ENCODE assay signal across 23 cellular contexts in genomic region chr2:3886036-3886435, GRCh38.
DNase-seq lines count a peak whose midpoint lies in the region; ATAC-seq and TF ChIP-seq lines count a peak whose summit lies in the region.
"Had no signal": no experiment of that assay in that cellular context is flagged by ENCODE, and none has a peak within 500 bp of the region (broad histone marks: within the 10 kb centered on the region; RNA-seq: fewer than 3 reads in every experiment).

No MANE protein-coding gene starts in this region.

- no peak for TF ChIP-seq EP300 in esophagus muscularis mucosa (IDR thresholded peaks at IDR 0.05)

- no peaks in the 10 kb centered on the region for H3K9me3 ChIP-seq in esophagus muscularis mucosa
- H3K9me3 ChIP-seq: BE2C had no signal

- TF ChIP-seq POLR2A in esophagus muscularis mucosa (IDR thresholded peaks at IDR 0.05; ENCODE audit: low read depth) = no peak

- no peak overlapping the region for H3K27ac ChIP-seq in esophagus muscularis mucosa (replicated peaks in 1 of 4)
- H3K27ac ChIP-seq: BLaER1 had no signal

- ATAC-seq in HG02798 (IDR thresholded peaks at IDR 0.05; ENCODE audit: poor library complexity, unreplicated experiment) (no peak), HG03457 (IDR thresholded peaks at IDR 0.05; ENCODE audit: unreplicated experiment) (no peak)
- ATAC-seq: GM12878 had no signal

- H3K4me3 ChIP-seq in esophagus muscularis mucosa = no peak overlapping the region
- H3K4me3 ChIP-seq: BLaER1, GM12878 had no signal

- TF ChIP-seq CTCF in esophagus muscularis mucosa (IDR thresholded peaks at IDR 0.05) = no peak

- no peaks in the 10 kb centered on the region for H3K4me1 ChIP-seq in esophagus muscularis mucosa
- H3K4me1 ChIP-seq: BE2C, BLaER1 had no signal

- DNase-seq in NCI-H82 treated with DMSO at 0.1 percent for 48 hours (lab: John Stamatoyannopoulos, UW; ENCODE audit: unreplicated experiment) (peak; percentile 54), esophagus muscularis mucosa (ENCODE audit: extremely low spot score) (peak; percentile 66), retina (peak; percentile 56), NCI-H1105 (lab: John Stamatoyannopoulos, UW) (no peak)
- DNase-seq: 8988T; ACHN; BE2C; C1 segment of cervical spinal cord; CD4-positive, alpha-beta memory T cell; CD4-positive, CD25-positive, alpha-beta regulatory T cell; CD8-positive, alpha-beta memory T cell; COR-L47; DMS 273 treated with DMSO at 0.1 percent for 48 hours; DMS153; DMS53; DMS79; DND-41; EL; GDM1 had no signal

- intact Hi-C loops in esophagus muscularis mucosa (cut with DNase I) = no loop called here

- no peaks in the 10 kb centered on the region for H3K36me3 ChIP-seq in esophagus muscularis mucosa
- H3K36me3 ChIP-seq: BE2C, BLaER1 had no signal

- no peaks in the 10 kb centered on the region for H3K27me3 ChIP-seq in esophagus muscularis mucosa
- H3K27me3 ChIP-seq: BE2C, BLaER1 had no signal

- 33% methylated on average over 11 of the region's 11 CpGs for WGBS in esophagus muscularis mucosa
